Comparison of ENCODE assay signal across 11 cellular contexts in the genomic region with DNA sequence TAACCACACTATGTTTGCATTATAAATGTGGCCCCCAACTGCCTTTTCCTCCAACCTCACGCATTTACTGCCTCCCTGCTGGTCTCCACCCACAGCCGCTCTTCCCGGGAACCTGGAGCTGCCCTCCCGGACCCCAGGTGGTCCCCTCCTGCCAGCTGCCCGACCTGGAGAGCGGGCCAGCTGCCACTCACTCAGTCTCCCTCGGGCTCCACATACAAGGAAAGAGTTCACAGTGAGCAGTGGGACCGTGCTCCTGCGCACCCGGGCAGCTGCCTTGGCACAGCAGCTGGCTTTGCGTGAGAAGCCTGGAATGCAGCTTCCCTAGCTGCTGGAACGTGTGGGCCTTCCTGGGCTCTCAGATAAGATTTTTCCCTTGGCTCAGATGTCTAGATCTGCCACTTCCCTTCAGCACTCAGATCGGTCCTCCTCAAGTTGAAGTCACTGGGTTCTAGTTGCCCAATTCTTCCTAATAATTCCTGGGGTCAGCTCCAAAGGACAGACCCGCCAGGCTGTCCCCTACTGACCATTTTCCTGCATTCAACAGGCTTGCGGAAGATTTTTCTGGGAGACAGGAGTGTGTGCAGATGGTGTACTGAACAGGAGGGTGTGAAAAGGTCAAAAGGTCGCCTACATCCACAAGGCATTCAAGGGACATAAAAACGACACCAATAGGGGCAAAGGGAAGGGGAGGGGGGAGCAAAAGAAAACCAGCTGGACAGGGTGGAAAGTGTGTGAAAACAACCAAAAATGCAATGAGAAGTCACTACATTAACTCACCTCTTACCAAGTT.
DNase-seq lines count a peak whose midpoint lies in the region; ATAC-seq lines count a peak whose summit lies in the region.
"Had no signal": no experiment of that assay in that cellular context is flagged by ENCODE, and none has a peak within 500 bp of the region (broad histone marks: within the 10 kb centered on the region; RNA-seq: fewer than 3 reads in every experiment).

No MANE protein-coding gene starts in this region.

- H3K9ac ChIP-seq in trophoblast cell (ENCODE audit: low read length): no peak overlapping the region

- no peak overlapping the region for H3K14ac ChIP-seq in trophoblast cell (ENCODE audit: low read length)

- no peak overlapping the region for H4K12ac ChIP-seq in trophoblast cell (ENCODE audit: low read depth, low read length)

- ATAC-seq in GM21390 (IDR thresholded peaks at IDR 0.05; ENCODE audit: unreplicated experiment) (no peak), GM18502 (IDR thresholded peaks at IDR 0.05; ENCODE audit: poor library complexity, unreplicated experiment) (no peak), HG02870 (IDR thresholded peaks at IDR 0.05; ENCODE audit: unreplicated experiment) (no peak)

- no peak overlapping the region for H2BK120ac ChIP-seq in trophoblast cell (ENCODE audit: insufficient read depth, low read length, poor library complexity)

- H3K27me3 ChIP-seq in H7 (ENCODE audit: control insufficient read depth, insufficient read depth, low read length): no peaks in the 10 kb centered on the region
- H3K27me3 ChIP-seq in trophoblast cell (ENCODE audit: insufficient read depth, low read length): no peaks in the 10 kb centered on the region

- H3K4me3 ChIP-seq in H7 (ENCODE audit: insufficient read depth, low read depth, low read length) (no peak overlapping the region), trophoblast cell (ENCODE audit: low read depth, low read length) (no peak overlapping the region)

- no peak overlapping the region for H2AFZ ChIP-seq in trophoblast cell (ENCODE audit: insufficient read depth, low read length, poor library complexity)

- H3K79me2 ChIP-seq in trophoblast cell (ENCODE audit: control insufficient read depth, insufficient read depth, low read length, poor library complexity): no peaks in the 10 kb centered on the region

- DNase-seq in H7 (peak; percentile 73), NCI-H345 (lab: John Stamatoyannopoulos, UW) (peak; percentile 92), epithelial cell of prostate (ENCODE audit: low read depth, low spot score) (no peak), trophoblast cell (peak; percentile 88 to 95), superior temporal gyrus (ENCODE audit: extremely low spot score) (no peak)
- DNase-seq: Calu3; cerebellar nuclear complex; stimulated activated CD8-positive, alpha-beta memory T cell treated with anti-CD3 and anti-CD28 coated beads, Interleukin-4, amount 100 ng/mL, for 48 hours had no signal

- no peak overlapping the region for H2AK5ac ChIP-seq in trophoblast cell (ENCODE audit: low read length)

- peaks cover 14 to 18% of the 10 kb centered on the region in 2 experiments for H3K4me1 ChIP-seq in trophoblast cell (ENCODE audit: control insufficient read depth in 1 of 2, insufficient read depth in 2 of 2, low read length in 2 of 2)

- H3K27ac ChIP-seq in epithelial cell of prostate (peak overlapping the region; percentile 9), trophoblast cell (ENCODE audit: low read depth, low read length) (no peak overlapping the region)

- H3K9me3 ChIP-seq in trophoblast cell (ENCODE audit: insufficient read depth, low read depth, low read length): peaks cover 1% of the 10 kb centered on the region

- no peaks in the 10 kb centered on the region for H3K36me3 ChIP-seq in H7 (replicated peaks; ENCODE audit: control insufficient read depth, insufficient read depth, low read length)
- no peaks in the 10 kb centered on the region for H3K36me3 ChIP-seq in trophoblast cell (ENCODE audit: control insufficient read depth in 1 of 2, insufficient read depth in 2 of 2, low read length in 2 of 2)

- H2BK5ac ChIP-seq in trophoblast cell (ENCODE audit: low read depth, low read length, poor library complexity): no peak overlapping the region

- H3K4me2 ChIP-seq in trophoblast cell (ENCODE audit: low read length): no peak overlapping the region

- no CpG with 5 or more reads among the region's 17 CpGs for WGBS in trophoblast cell (ENCODE audit: extremely low coverage, insufficient coverage, insufficient read length)

- H3K79me1 ChIP-seq in trophoblast cell (ENCODE audit: low read length): no peaks in the 10 kb centered on the region

- H2BK12ac ChIP-seq in trophoblast cell (ENCODE audit: low read length): no peak overlapping the region

- no peak overlapping the region for H4K91ac ChIP-seq in trophoblast cell (ENCODE audit: low read depth, low read length)

- peak overlapping the region; percentile 33 for H3K18ac ChIP-seq in trophoblast cell (ENCODE audit: low read length)

- no peak overlapping the region for H3K23ac ChIP-seq in trophoblast cell (ENCODE audit: low read length)

- no peak overlapping the region for H4K8ac ChIP-seq in trophoblast cell (ENCODE audit: low read depth, low read length)

- no peak overlapping the region for H3K4ac ChIP-seq in trophoblast cell (ENCODE audit: low read depth, low read length)

Comparison
In these comparisons a context has a peak if more than half of its experiments do, and no peak if none do; other contexts are left out.
1. DNase-seq: peak in H7 (single experiment), NCI-H345 (single experiment) and trophoblast cell (2 of 2); none in epithelial cell of prostate (single experiment) and superior temporal gyrus (single experiment).